ENCODE assay signal across 8 cellular contexts in genomic region chr9:76810377-76810957, GRCh38. TPM values are rescaled to one million over a fixed set of nuclear protein-coding genes. Genes with fewer than 3 reads are reported as not detected.
DNase-seq lines count a peak whose midpoint lies in the region; ATAC-seq and TF ChIP-seq lines count a peak whose summit lies in the region.

No MANE protein-coding gene starts in this region.

- intact Hi-C loops in uterus (cut with DNase I; ENCODE audit: low total_unique reads): no loop called here

- H3K9me2 ChIP-seq in OCI-LY1 (ENCODE audit: low read depth, low read length): no peaks in the 10 kb centered on the region

- TF ChIP-seq POLR2A in uterus (IDR thresholded peaks at IDR 0.05): no peak

- H3K27me3 ChIP-seq in DND-41 (ENCODE audit: insufficient read depth, low read length, poor library complexity) (peaks cover 2% of the 10 kb centered on the region), OCI-LY1 (ENCODE audit: insufficient read depth, low read length) (no peaks in the 10 kb centered on the region), liver (ENCODE audit: control insufficient read depth in 4 of 4, insufficient read depth in 4 of 4, low read length in 3 of 4) (peaks cover 0 to 11% (median 0%) of the 10 kb centered on the region in 4 donors), uterus (no peaks in the 10 kb centered on the region)

- H3K9ac ChIP-seq in DND-41 (ENCODE audit: low read depth, low read length) (no peak overlapping the region), OCI-LY1 (ENCODE audit: low read length) (no peak overlapping the region), liver (ENCODE audit: low read depth in 1 of 2, low read length in 2 of 2) (no peak overlapping the region)

- H2AFZ ChIP-seq in DND-41 (ENCODE audit: low read depth, low read length): no peak overlapping the region
- H2AFZ ChIP-seq in OCI-LY1 (ENCODE audit: low read length): no peak overlapping the region

- H3K9me3 ChIP-seq in DND-41 (ENCODE audit: insufficient read depth, low read length, severe bottlenecking) (no peaks in the 10 kb centered on the region), OCI-LY1 (ENCODE audit: low read length) (no peaks in the 10 kb centered on the region), liver (ENCODE audit: control insufficient read depth in 4 of 4, low read length in 3 of 4) (peaks cover 0 to 2% (median 0%) of the 10 kb centered on the region in 4 donors), uterus (no peaks in the 10 kb centered on the region)

- TF ChIP-seq CTCF in DND-41 (IDR thresholded peaks at IDR 0.05; ENCODE audit: borderline replicate concordance, extremely low read depth, low read length, poor library complexity, severe bottlenecking) (peak; percentile 71), OCI-LY1 (IDR thresholded peaks at IDR 0.05; ENCODE audit: low read length) (peak; percentile 85), coronary artery (IDR thresholded peaks at IDR 0.05) (peak; percentile 49), liver (IDR thresholded peaks at IDR 0.05; ENCODE audit: low read depth, low read length, missing input control) (peak; percentile 65), uterus (IDR thresholded peaks at IDR 0.05) (peak; percentile 67 to 87 (median 76))

- H3K79me2 ChIP-seq in DND-41 (ENCODE audit: insufficient read depth, low read length) (no peaks in the 10 kb centered on the region), OCI-LY1 (ENCODE audit: insufficient read depth, low read length) (no peaks in the 10 kb centered on the region)

- H4K20me1 ChIP-seq in DND-41 (ENCODE audit: insufficient read depth, low read length) (no peaks in the 10 kb centered on the region), OCI-LY1 (ENCODE audit: insufficient read depth, low read length) (no peaks in the 10 kb centered on the region)

- H3K4me3 ChIP-seq in DND-41 (ENCODE audit: low read depth in 1 of 2, low read length in 2 of 2) (no peak overlapping the region), OCI-LY1 (ENCODE audit: low read depth, low read length, poor library complexity, severe bottlenecking) (no peak overlapping the region), coronary artery (no peak overlapping the region), liver (ENCODE audit: low read depth in 1 of 3, low read length in 3 of 3) (no peak overlapping the region), uterus (no peak overlapping the region)

- ATAC-seq in DND-41 (ENCODE audit: insufficient read depth, low read depth): peak; percentile 66; the same call in 2 of the 3 replicates
- ATAC-seq in GM19328 (IDR thresholded peaks at IDR 0.05; ENCODE audit: unreplicated experiment): peak; percentile 72
- no peak for ATAC-seq in HG02623 (IDR thresholded peaks at IDR 0.05; ENCODE audit: unreplicated experiment)

- peak; percentile 82 to 89 for TF ChIP-seq RAD21 in liver (IDR thresholded peaks at IDR 0.05)

- H3K27ac ChIP-seq in DND-41 (ENCODE audit: low read length): no peak overlapping the region
- no peak overlapping the region for H3K27ac ChIP-seq in OCI-LY1 (ENCODE audit: low read depth, low read length, poor library complexity, severe bottlenecking)
- H3K27ac ChIP-seq in coronary artery: no peak overlapping the region
- H3K27ac ChIP-seq in liver (ENCODE audit: low read depth in 1 of 2, low read length in 2 of 2): no peak overlapping the region
- H3K27ac ChIP-seq in uterus: no peak overlapping the region

- H3K4me2 ChIP-seq in DND-41 (ENCODE audit: insufficient read depth, low read length) (no peak overlapping the region), OCI-LY1 (ENCODE audit: low read length) (no peak overlapping the region)

- no peaks in the 10 kb centered on the region for H3K36me3 ChIP-seq in DND-41 (ENCODE audit: insufficient read depth, low read length)
- H3K36me3 ChIP-seq in OCI-LY1 (ENCODE audit: insufficient read depth, low read length): no peaks in the 10 kb centered on the region
- no peaks in the 10 kb centered on the region for H3K36me3 ChIP-seq in liver (ENCODE audit: control insufficient read depth in 4 of 4, insufficient read depth in 3 of 4, low read depth in 1 of 4, low read length in 3 of 4)
- no peaks in the 10 kb centered on the region for H3K36me3 ChIP-seq in uterus

- WGBS in liver: 28% methylated on average over 2 of the region's 2 CpGs

- DNase-seq in DND-41: peak; percentile 28
- peak; percentile 26 for DNase-seq in HS-27A (ENCODE audit: low read depth)
- DNase-seq in coronary artery (ENCODE audit: low spot score): no peak
- peak in 1 of 2 donors; percentile 54 for DNase-seq in uterus

- no peaks in the 10 kb centered on the region for H3K4me1 ChIP-seq in DND-41 (ENCODE audit: insufficient read depth, low read length)
- H3K4me1 ChIP-seq in OCI-LY1 (ENCODE audit: insufficient read depth, low read length, severe bottlenecking): no peaks in the 10 kb centered on the region
- H3K4me1 ChIP-seq in liver (ENCODE audit: control insufficient read depth in 4 of 4, insufficient read depth in 4 of 4, low read length in 3 of 4): no peaks in the 10 kb centered on the region
- H3K4me1 ChIP-seq in uterus: no peaks in the 10 kb centered on the region

- H3F3A ChIP-seq in OCI-LY1 (ENCODE audit: insufficient read depth, low read length): no peaks in the 10 kb centered on the region

TF ChIP-seq in liver, 16 proteins besides CTCF, POLR2A, EP300 and RAD21:
- TF ChIP-seq ZBTB33 (IDR thresholded peaks at IDR 0.05) (no peak), RXRA (IDR thresholded peaks at IDR 0.05) (peak in 1 of 2 donors; percentile 8)

RNA-seq across cellular contexts. Expression of gene PCA3, which starts 46.2 kb away (rescaled TPM):
- total RNA-seq in liver (under 1 TPM; 0.33 to 0.92 TPM), uterus (under 1 TPM in 1 of 4 donors, not detected in 3; 0.43 TPM)
- under 1 TPM; 0.44 to 0.72 TPM for polyA plus RNA-seq in liver
